In the genomic region with DNA sequence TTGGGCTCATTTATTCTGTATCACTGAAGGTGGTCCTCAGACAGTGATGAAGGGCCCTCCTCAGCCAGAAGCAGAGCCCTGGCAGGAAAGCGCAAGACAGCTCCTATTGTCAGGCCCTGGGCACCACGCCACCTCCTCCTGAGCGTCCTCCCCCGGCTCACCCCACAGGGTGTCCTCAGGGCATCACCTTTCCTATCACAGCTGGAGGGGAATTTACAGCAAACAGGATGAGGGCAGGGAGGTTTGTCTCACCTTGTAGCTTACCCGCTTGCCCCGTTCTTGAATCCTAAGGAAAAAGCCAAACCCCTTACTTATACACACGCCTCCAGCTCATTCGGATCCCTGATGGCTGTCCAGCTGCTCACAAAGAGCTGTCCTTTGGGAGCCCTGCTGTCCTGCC, we compare ENCODE assay signal across 25 cellular contexts.
"Had no signal": no experiment of that assay in that cellular context is flagged by ENCODE, and none has a peak within 500 bp of the region (broad histone marks: within the 10 kb centered on the region; RNA-seq: fewer than 3 reads in every experiment).

No MANE protein-coding gene starts in this region.

- H3K36me3 ChIP-seq: adrenal gland, ascending aorta, lower lobe of right lung, tibial nerve, vagina had no signal

- H3K9me3 ChIP-seq: adrenal gland, ascending aorta, lower lobe of right lung, mucosa of descending colon, tibial nerve, vagina had no signal

- FAIRE-seq: TTC549 had no signal

- H3K27me3 ChIP-seq: adrenal gland, ascending aorta, foreskin keratinocyte, tibial nerve, vagina had no signal

- DNase-seq: activated CD4-positive, alpha-beta T cell treated with anti-CD3 and anti-CD28 coated beads, Interleukin-2, amount 50 U/mL, for 4 hours; activated CD8-positive, alpha-beta memory T cell treated with anti-CD3 and anti-CD28 coated beads for 24 hours; activated CD8-positive, alpha-beta memory T cell treated with anti-CD3 and anti-CD28 coated beads, Interleukin-2, amount 50 U/mL, for 4 hours; activated naive CD4-positive, alpha-beta T cell; activated T-cell treated with anti-CD3 and anti-CD28 coated beads, Interleukin-2, amount 50 U/mL, for 24 hours; adrenal gland; central memory CD4-positive, alpha-beta T cell; dermis blood vessel endothelial cell; effector CD8-positive, alpha-beta T cell; foreskin keratinocyte; immature natural killer cell; lower lobe of right lung; mesendoderm; mucosa of descending colon; nephron progenitor cell; right cardiac atrium; stimulated activated CD4-positive, alpha-beta T cell treated with anti-CD3 and anti-CD28 coated beads, Interleukin-4, amount 100 ng/mL, for 24 hours; stimulated activated naive CD4-positive, alpha-beta T cell treated with Interleukin-2 at 50 U/mL for 16 hours; substantia nigra had no signal

- H3K27ac ChIP-seq: adrenal gland, ascending aorta, foreskin keratinocyte, lower lobe of right lung, parathyroid adenoma, tibial nerve, vagina had no signal

- H2AFZ ChIP-seq: parathyroid adenoma had no signal

- H3K4me1 ChIP-seq: adrenal gland, ascending aorta, foreskin keratinocyte, lower lobe of right lung, parathyroid adenoma, tibial nerve, vagina had no signal

- H3K79me2 ChIP-seq: parathyroid adenoma had no signal

- H3K9ac ChIP-seq: parathyroid adenoma had no signal

- ATAC-seq: foreskin keratinocyte, left lobe of liver, lower lobe of right lung, mucosa of descending colon, right cardiac atrium had no signal

- H3K4me3 ChIP-seq: adrenal gland, ascending aorta, lower lobe of right lung, mucosa of descending colon, tibial nerve, vagina had no signal
